In genomic region chr5:119410448-119411170, GRCh38 we compare ENCODE assay signal across 11 cellular contexts. TPM values are rescaled to one million over a fixed set of nuclear protein-coding genes. Genes with fewer than 3 reads are reported as not detected.
A peak's percentile ranks its signal among the peaks of the same experiment; 100 is the strongest.
DNase-seq lines count a peak whose midpoint lies in the region; ATAC-seq and TF ChIP-seq lines count a peak whose summit lies in the region.
"Had no signal": no experiment of that assay in that cellular context is flagged by ENCODE, and none has a peak within 500 bp of the region (broad histone marks: within the 10 kb centered on the region; RNA-seq: fewer than 3 reads in every experiment).

No MANE protein-coding gene starts in this region.

- H3K27ac Mint-ChIP-seq in MCF 10A (ENCODE audit: low read depth, unreplicated experiment), result peak overlapping the region; percentile 77
- H3K27ac Mint-ChIP-seq in brain, result peak overlapping the region in 2 of 5 experiments; percentile 93 to 95
- H3K27ac Mint-ChIP-seq in stimulated activated naive CD8-positive, alpha-beta T cell treated with anti-CD3 and anti-CD28 coated beads, Interleukin-15, amount 100 ng/mL, for 72 hours, result peak overlapping the region in 1 of 2 donors; percentile 44

- TF ChIP-seq EP300 in suprapubic skin (IDR thresholded peaks at IDR 0.05), result no peak

- H3K36me3 ChIP-seq in breast epithelium (no peaks in the 10 kb centered on the region), suprapubic skin (no peaks in the 10 kb centered on the region)
- H3K36me3 ChIP-seq: sigmoid colon had no signal

- BruUV-seq in MCF 10A (replicated peaks; lab: Mats Ljungman, UMichigan), result no TSS peak

- CTCF ChIA-PET in MCF 10A (lab: Yijun Ruan, JAX), result interaction anchor here (0.7 to 7.9 kb wide), 34 partner anchors 10 to 422 kb away, joined by 3 to 253 read pairs (median 10); partner anchors contain the start of genes DMXL1, DTWD2 and TNFAIP8

- 66% methylated on average over 4 of the region's 4 CpGs for WGBS in suprapubic skin

- no peak for TF ChIP-seq CTCF in MCF 10A (IDR thresholded peaks at IDR 0.05; ENCODE audit: unreplicated experiment)
- TF ChIP-seq CTCF in breast epithelium (IDR thresholded peaks at IDR 0.05), result no peak
- no peak for TF ChIP-seq CTCF in brain (conservative IDR thresholded peaks at IDR 0.05)
- TF ChIP-seq CTCF in suprapubic skin (IDR thresholded peaks at IDR 0.05), result no peak

- DNase-seq in MCF 10A (ENCODE audit: unreplicated experiment), result no peak
- no peak for DNase-seq in breast epithelium (ENCODE audit: low spot score in 2 of 2)
- no peak for DNase-seq in stimulated activated naive CD8-positive, alpha-beta T cell treated with anti-CD3 and anti-CD28 coated beads, Interleukin-15, amount 100 ng/mL, for 72 hours
- no peak for DNase-seq in Right ventricle myocardium superior
- no peak for DNase-seq in suprapubic skin (ENCODE audit: low spot score in 2 of 2)
- DNase-seq: activated CD4-positive, alpha-beta T cell treated with anti-CD3 and anti-CD28 coated beads for 1 hour; NCI-H510A; sigmoid colon had no signal

- peaks cover 9% of the 10 kb centered on the region for H3K4me1 Mint-ChIP-seq in MCF 10A (ENCODE audit: insufficient read depth, unreplicated experiment)
- H3K4me1 Mint-ChIP-seq in brain, result peaks cover 31% of the 10 kb centered on the region
- H3K4me1 Mint-ChIP-seq in stimulated activated naive CD8-positive, alpha-beta T cell treated with anti-CD3 and anti-CD28 coated beads, Interleukin-15, amount 100 ng/mL, for 72 hours, result peaks cover 58% of the 10 kb centered on the region

- TF ChIP-seq POLR2A in breast epithelium (IDR thresholded peaks at IDR 0.05) (no peak), suprapubic skin (IDR thresholded peaks at IDR 0.05) (no peak)

- H3K9me3 Mint-ChIP-seq in MCF 10A (ENCODE audit: unreplicated experiment) (no peaks in the 10 kb centered on the region), brain (no peaks in the 10 kb centered on the region)
- H3K9me3 Mint-ChIP-seq in stimulated activated naive CD8-positive, alpha-beta T cell treated with anti-CD3 and anti-CD28 coated beads, Interleukin-15, amount 100 ng/mL, for 72 hours, result no peaks in the 10 kb centered on the region

- H3K4me3 Mint-ChIP-seq in MCF 10A (ENCODE audit: unreplicated experiment) (peak overlapping the region; percentile 72), brain (peak overlapping the region in 4 of 5 experiments; percentile 10 to 96 (median 91))
- no peak overlapping the region for H3K4me3 Mint-ChIP-seq in stimulated activated naive CD8-positive, alpha-beta T cell treated with anti-CD3 and anti-CD28 coated beads, Interleukin-15, amount 100 ng/mL, for 72 hours

- intact Hi-C loops in MCF 10A (cut with micrococcal nuclease) (loop anchor here (1.0 to 2.0 kb wide), 5 partner anchors 54 to 422 kb away; partner anchors contain the start of genes DMXL1, DTWD2 and TNFAIP8), breast epithelium (cut with DNase I; ENCODE audit: low total_unique reads) (loop anchor here (2.0 to 10.0 kb wide), 3 partner anchors 136 to 426 kb away; partner anchors contain the start of gene DTWD2), Right ventricle myocardium superior (cut with DNase I) (loop anchor here (5.0 kb wide), 1 partner anchor 93 kb away; no protein-coding TSS in a partner anchor)

- POLR2A ChIA-PET in MCF 10A (lab: Yijun Ruan, JAX), result interaction anchor here (0.6 to 6.9 kb wide), 26 partner anchors 11 to 420 kb away, joined by 3 to 174 read pairs (median 8); partner anchors contain the start of genes DMXL1, HSD17B4 and TNFAIP8

- peaks cover 0 to 4% of the 10 kb centered on the region in 2 donors for H3K4me1 ChIP-seq in breast epithelium
- H3K4me1 ChIP-seq in suprapubic skin, result peaks cover 20% of the 10 kb centered on the region

- H3K27ac ChIP-seq in breast epithelium (no peak overlapping the region), suprapubic skin (no peak overlapping the region)

- no peak overlapping the region for H3K4me3 ChIP-seq in breast epithelium
- no peak overlapping the region for H3K4me3 ChIP-seq in suprapubic skin

- ATAC-seq in HG02938 (IDR thresholded peaks at IDR 0.05; ENCODE audit: unreplicated experiment), result peak; percentile 34
- peak; percentile 47 for ATAC-seq in stimulated activated naive CD8-positive, alpha-beta T cell treated with anti-CD3 and anti-CD28 coated beads, Interleukin-15, amount 100 ng/mL, for 72 hours
- no peak for ATAC-seq in Right ventricle myocardium superior (ENCODE audit: poor library complexity)
- ATAC-seq in HG03571 (IDR thresholded peaks at IDR 0.05; ENCODE audit: unreplicated experiment), result no peak

- no peaks in the 10 kb centered on the region for H3K27me3 ChIP-seq in breast epithelium
- no peaks in the 10 kb centered on the region for H3K27me3 ChIP-seq in suprapubic skin

- H3K36me3 Mint-ChIP-seq in MCF 10A (ENCODE audit: insufficient read depth, unreplicated experiment) (no peaks in the 10 kb centered on the region), brain (no peaks in the 10 kb centered on the region)

- no peaks in the 10 kb centered on the region for H3K27me3 Mint-ChIP-seq in MCF 10A (ENCODE audit: insufficient read depth, unreplicated experiment)
- peaks cover 2% of the 10 kb centered on the region for H3K27me3 Mint-ChIP-seq in brain
- H3K27me3 Mint-ChIP-seq in stimulated activated naive CD8-positive, alpha-beta T cell treated with anti-CD3 and anti-CD28 coated beads, Interleukin-15, amount 100 ng/mL, for 72 hours, result no peaks in the 10 kb centered on the region

- H3K9me3 ChIP-seq in breast epithelium (no peaks in the 10 kb centered on the region), suprapubic skin (no peaks in the 10 kb centered on the region)
- H3K9me3 ChIP-seq: sigmoid colon had no signal

RNA-seq across cellular contexts. Expression of gene HSD17B4, which starts 41.7 kb away (rescaled TPM):
- total RNA-seq in MCF 10A (2022) (163 and 169 TPM in 2 replicates), breast epithelium (100 to 1,000 TPM; 173 to 360 (median 265) TPM), Right ventricle myocardium superior (315 TPM), suprapubic skin (100 to 1,000 TPM; 128 to 268 (median 139) TPM)
- 105 TPM for polyA plus RNA-seq in brain (ENCODE audit: insufficient read depth, low read depth, low replicate concordance)

RNA-seq across cellular contexts. Expression of gene TNFAIP8, which starts 54.8 kb away (rescaled TPM):
- total RNA-seq in MCF 10A (2022), result 13.0 and 16.2 TPM in 2 replicates
- 100 to 1,000 TPM in 1 of 3 donors, 10 to 100 TPM in 2; 35.4 to 167 (median 37.3) TPM for total RNA-seq in breast epithelium
- 8.9 TPM for polyA plus RNA-seq in brain (ENCODE audit: insufficient read depth, low read depth, low replicate concordance)
- 13.6 TPM for total RNA-seq in Right ventricle myocardium superior
- total RNA-seq in suprapubic skin, result 10 to 100 TPM; 37.2 to 49.1 (median 43.3) TPM

Comparison
In these comparisons a context has a peak if more than half of its experiments do, and no peak if none do; other contexts are left out.
1. H3K4me3 Mint-ChIP-seq: peak in MCF 10A (single experiment) and brain (4 of 5); none in stimulated activated naive CD8-positive, alpha-beta T cell treated with anti-CD3 and anti-CD28 coated beads, Interleukin-15, amount 100 ng/mL, for 72 hours (0 of 2).
2. ATAC-seq: peak in HG02938 (single experiment) and stimulated activated naive CD8-positive, alpha-beta T cell treated with anti-CD3 and anti-CD28 coated beads, Interleukin-15, amount 100 ng/mL, for 72 hours (single experiment); none in Right ventricle myocardium superior (single experiment) and HG03571 (single experiment).